9 cellular contexts compared by ENCODE assay signal in the genomic region with DNA sequence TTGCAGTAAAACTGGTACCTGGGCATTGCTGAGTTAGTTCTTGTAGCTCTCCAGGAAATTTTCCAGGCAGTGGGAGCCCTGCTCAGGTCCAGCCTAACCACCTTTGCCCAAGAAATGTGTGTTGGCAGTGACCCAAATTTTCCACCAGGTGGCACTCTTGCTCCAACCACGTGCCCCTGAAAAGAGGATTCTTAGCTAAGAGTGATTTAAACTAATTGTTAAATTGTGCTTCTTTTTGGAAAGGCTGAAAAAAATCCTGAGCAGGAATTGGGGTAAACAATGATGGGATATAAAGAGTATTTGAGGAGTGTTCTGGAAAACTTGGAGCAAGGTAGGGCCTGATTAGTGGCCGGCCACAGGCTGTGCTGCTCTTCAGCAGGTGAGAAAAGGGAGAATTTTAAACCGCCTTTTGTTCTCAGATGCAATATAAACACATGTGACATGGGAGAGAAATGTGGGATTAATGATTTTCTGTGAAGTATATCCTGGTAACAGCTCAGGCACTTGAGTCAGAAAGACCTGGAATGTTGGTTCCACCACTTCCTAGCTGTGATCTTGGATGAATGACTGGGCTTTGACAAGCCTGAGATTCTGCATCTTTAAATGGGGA.
DNase-seq lines count a peak whose midpoint lies in the region; ATAC-seq and TF ChIP-seq lines count a peak whose summit lies in the region.
"Had no signal": no experiment of that assay in that cellular context is flagged by ENCODE, and none has a peak within 500 bp of the region (broad histone marks: within the 10 kb centered on the region; RNA-seq: fewer than 3 reads in every experiment).

No MANE protein-coding gene starts in this region.

- H3K4me1 ChIP-seq in CD4-positive, alpha-beta memory T cell (ENCODE audit: insufficient read depth, low read length) = peaks cover 39% of the 10 kb centered on the region
- no peaks in the 10 kb centered on the region for H3K4me1 ChIP-seq in GM23338 (ENCODE audit: insufficient read depth)
- no peaks in the 10 kb centered on the region for H3K4me1 ChIP-seq in colonic mucosa
- peaks cover 0 to 44% of the 10 kb centered on the region in 2 donors for H3K4me1 ChIP-seq in left lung

- no peaks in the 10 kb centered on the region for H3F3A ChIP-seq in GM23338 (replicated peaks; ENCODE audit: low read depth)

- H3K27ac ChIP-seq in CD4-positive, alpha-beta memory T cell (ENCODE audit: low read depth, low read length) = no peak overlapping the region
- H3K27ac ChIP-seq in GM23338 (ENCODE audit: low read depth) (no peak overlapping the region), colonic mucosa (peak overlapping the region; percentile 38), left lung (no peak overlapping the region)

- ATAC-seq in GM23338 (peak; percentile 88), left lung (peak; percentile 84)

- no peaks in the 10 kb centered on the region for H3K27me3 ChIP-seq in CD4-positive, alpha-beta memory T cell (ENCODE audit: insufficient read depth, low read length)
- H3K27me3 ChIP-seq in GM23338 (ENCODE audit: insufficient read depth) = no peaks in the 10 kb centered on the region
- no peaks in the 10 kb centered on the region for H3K27me3 ChIP-seq in colonic mucosa
- H3K27me3 ChIP-seq in left lung = no peaks in the 10 kb centered on the region

- H3K27ac Mint-ChIP-seq in CD4-positive, alpha-beta memory T cell = peak overlapping the region in 5 of 7 donors; percentile 0 to 48 (median 35)
- peak overlapping the region; percentile 37; the same call in 1 of the 2 replicates for H3K27ac Mint-ChIP-seq in GM23338
- peak overlapping the region; percentile 63 for H3K27ac Mint-ChIP-seq in activated CD4-positive, alpha-beta T cell treated with anti-CD3 and anti-CD28 coated beads, Interleukin-2, amount 10 ng/mL, durations not matched to agents 7 days and 5 days

- H3K79me2 ChIP-seq in GM23338 (replicated peaks; ENCODE audit: insufficient read depth) = no peaks in the 10 kb centered on the region

- peak; percentile 89 to 100 for TF ChIP-seq CTCF in GM23338 (conservative IDR thresholded peaks at IDR 0.05; ENCODE audit: low read depth in 2 of 2)
- TF ChIP-seq CTCF in colonic mucosa (IDR thresholded peaks at IDR 0.05) = peak; percentile 99
- TF ChIP-seq CTCF in left lung (IDR thresholded peaks at IDR 0.05) = peak; percentile 82 to 85

- POLR2A ChIA-PET in CD4-positive, alpha-beta memory T cell (lab: Charles Lee; ENCODE audit: partially characterized antibody) = interaction anchor here (0.5 to 5.3 kb wide), 8 partner anchors 51 to 551 kb away, joined by 3 to 41 read pairs (median 4); no protein-coding TSS in a partner anchor
- POLR2A ChIA-PET in activated CD4-positive, alpha-beta T cell treated with anti-CD3 and anti-CD28 coated beads, Interleukin-2, amount 10 ng/mL, durations not matched to agents 7 days and 5 days (lab: Charles Lee) = no interaction called here

- H3K27me3 Mint-ChIP-seq in CD4-positive, alpha-beta memory T cell = no peaks in the 10 kb centered on the region
- H3K27me3 Mint-ChIP-seq in GM23338 (ENCODE audit: insufficient read depth, low read depth, poor library complexity) = peaks cover 2% of the 10 kb centered on the region
- H3K27me3 Mint-ChIP-seq in activated CD4-positive, alpha-beta T cell treated with anti-CD3 and anti-CD28 coated beads, Interleukin-2, amount 10 ng/mL, durations not matched to agents 7 days and 5 days = peaks cover 7% of the 10 kb centered on the region

- H3K36me3 Mint-ChIP-seq in CD4-positive, alpha-beta memory T cell = no peaks in the 10 kb centered on the region
- peaks cover 44% of the 10 kb centered on the region for H3K36me3 Mint-ChIP-seq in GM23338 (ENCODE audit: low read depth)
- peaks cover 3% of the 10 kb centered on the region for H3K36me3 Mint-ChIP-seq in activated CD4-positive, alpha-beta T cell treated with anti-CD3 and anti-CD28 coated beads, Interleukin-2, amount 10 ng/mL, durations not matched to agents 7 days and 5 days (ENCODE audit: low read depth)
- H3K36me3 Mint-ChIP-seq: IgD-negative memory B cell had no signal

- H3K4me3 ChIP-seq in CD4-positive, alpha-beta memory T cell (ENCODE audit: low read length in 2 of 2) = no peak overlapping the region
- no peak overlapping the region for H3K4me3 ChIP-seq in GM23338
- H3K4me3 ChIP-seq in colonic mucosa = no peak overlapping the region
- no peak overlapping the region for H3K4me3 ChIP-seq in left lung

- no peaks in the 10 kb centered on the region for H3K9me3 Mint-ChIP-seq in CD4-positive, alpha-beta memory T cell
- H3K9me3 Mint-ChIP-seq in GM23338 = peaks cover 48% of the 10 kb centered on the region
- no peaks in the 10 kb centered on the region for H3K9me3 Mint-ChIP-seq in activated CD4-positive, alpha-beta T cell treated with anti-CD3 and anti-CD28 coated beads, Interleukin-2, amount 10 ng/mL, durations not matched to agents 7 days and 5 days
- H3K9me3 Mint-ChIP-seq: IgD-negative memory B cell had no signal

- no peaks in the 10 kb centered on the region for H3K9me2 ChIP-seq in GM23338 (ENCODE audit: insufficient read depth)

- intact Hi-C loops in CD4-positive, alpha-beta memory T cell (cut with micrococcal nuclease) = loop anchor here (1.0 to 5.0 kb wide), 8 partner anchors 117 to 678 kb away; a partner anchor contains a TSS
- intact Hi-C loops in colonic mucosa (cut with DNase I) = loop anchor here (2.0 to 5.0 kb wide), 3 partner anchors 117 to 551 kb away; no protein-coding TSS in a partner anchor
- intact Hi-C loops in left lung (cut with DNase I) = loop anchor here (5.0 to 10.0 kb wide), 3 partner anchors 493 to 555 kb away; no protein-coding TSS in a partner anchor

- CTCF ChIA-PET in CD4-positive, alpha-beta memory T cell (lab: Charles Lee; ENCODE audit: partially characterized antibody) = interaction anchor here (0.6 to 13.4 kb wide), 62 partner anchors 10 to 681 kb away, joined by 3 to 292 read pairs (median 5); a partner anchor contains a TSS
- CTCF ChIA-PET in activated CD4-positive, alpha-beta T cell treated with anti-CD3 and anti-CD28 coated beads, Interleukin-2, amount 10 ng/mL, durations not matched to agents 7 days and 5 days (lab: Charles Lee) = interaction anchor here (0.5 to 4.5 kb wide), 27 partner anchors 19 to 1272 kb away, joined by 3 to 27 read pairs (median 4); no protein-coding TSS in a partner anchor

- DNase-seq in CD4-positive, alpha-beta memory T cell = peak; percentile 69 to 77 (median 70)
- DNase-seq in GM23338 (ENCODE audit: low spot score) (peak; percentile 82), NCI-H2227 (lab: John Stamatoyannopoulos, UW; ENCODE audit: unreplicated experiment) (peak; percentile 73), colonic mucosa (peak; percentile 88), left lung (peak in 1 of 2 donors; percentile 69), SHP77 treated with DMSO at 0.1 percent for 48 hours (lab: John Stamatoyannopoulos, UW) (no peak)
- DNase-seq in activated CD4-positive, alpha-beta T cell treated with anti-CD3 and anti-CD28 coated beads, Interleukin-2, amount 10 ng/mL, durations not matched to agents 7 days and 5 days = peak; percentile 75
- DNase-seq in stimulated activated CD4-positive, alpha-beta T cell treated with anti-CD3 and anti-CD28 coated beads, Interleukin-4, amount 100 ng/mL, for 24 hours = peak; percentile 81

- no peaks in the 10 kb centered on the region for H4K20me1 ChIP-seq in GM23338 (replicated peaks; ENCODE audit: insufficient read depth)

- peak overlapping the region in 1 of 2 donors; percentile 52 for H3K9ac ChIP-seq in colonic mucosa (ENCODE audit: low read depth in 2 of 2, low read length in 2 of 2)

- H3K9me3 ChIP-seq in CD4-positive, alpha-beta memory T cell (ENCODE audit: control insufficient read depth in 1 of 2, low read length in 2 of 2) = no peaks in the 10 kb centered on the region
- H3K9me3 ChIP-seq in colonic mucosa (no peaks in the 10 kb centered on the region), left lung (no peaks in the 10 kb centered on the region)

- peaks cover 29 to 58% (median 42%) of the 10 kb centered on the region in 4 donors for H3K4me1 Mint-ChIP-seq in CD4-positive, alpha-beta memory T cell
- peaks cover 3% of the 10 kb centered on the region for H3K4me1 Mint-ChIP-seq in GM23338
- peaks cover 58% of the 10 kb centered on the region for H3K4me1 Mint-ChIP-seq in activated CD4-positive, alpha-beta T cell treated with anti-CD3 and anti-CD28 coated beads, Interleukin-2, amount 10 ng/mL, durations not matched to agents 7 days and 5 days

- H3K4me3 Mint-ChIP-seq in CD4-positive, alpha-beta memory T cell = peak overlapping the region in 1 of 8 donors; percentile 8
- H3K4me3 Mint-ChIP-seq in GM23338 = no peak overlapping the region
- no peak overlapping the region for H3K4me3 Mint-ChIP-seq in activated CD4-positive, alpha-beta T cell treated with anti-CD3 and anti-CD28 coated beads, Interleukin-2, amount 10 ng/mL, durations not matched to agents 7 days and 5 days
- H3K4me3 Mint-ChIP-seq: IgD-negative memory B cell had no signal

- no peak overlapping the region for H3K4me2 ChIP-seq in GM23338

- H2AFZ ChIP-seq in GM23338 = no peak overlapping the region

- no peaks in the 10 kb centered on the region for H3K36me3 ChIP-seq in CD4-positive, alpha-beta memory T cell (ENCODE audit: insufficient read depth, low read length)
- 0 out of 2 replicates have a peak, but pooled peaks cover 4% of the 10 kb centered on the region for H3K36me3 ChIP-seq in GM23338 (ENCODE audit: insufficient read depth)
- no peaks in the 10 kb centered on the region for H3K36me3 ChIP-seq in colonic mucosa
- no peaks in the 10 kb centered on the region for H3K36me3 ChIP-seq in left lung

TF ChIP-seq in GM23338, 12 proteins besides CTCF, POLR2A, EP300 and RAD21 (continues in another document):
- TF ChIP-seq EZH2phosphoT487 (IDR thresholded peaks at IDR 0.05; ENCODE audit: unreplicated experiment) = no peak
- TF ChIP-seq ZNF114 (CRISPR knock-in tag; IDR thresholded peaks at IDR 0.05) = no peak
